8 cellular contexts compared by ENCODE assay signal in genomic region chr17:39450847-39451581, GRCh38. TPM values are rescaled to one million over a fixed set of nuclear protein-coding genes. Genes with fewer than 3 reads are reported as not detected.
DNase-seq lines count a peak whose midpoint lies in the region; ATAC-seq, FAIRE-seq and TF ChIP-seq lines count a peak whose summit lies in the region.

A gene with protein sequence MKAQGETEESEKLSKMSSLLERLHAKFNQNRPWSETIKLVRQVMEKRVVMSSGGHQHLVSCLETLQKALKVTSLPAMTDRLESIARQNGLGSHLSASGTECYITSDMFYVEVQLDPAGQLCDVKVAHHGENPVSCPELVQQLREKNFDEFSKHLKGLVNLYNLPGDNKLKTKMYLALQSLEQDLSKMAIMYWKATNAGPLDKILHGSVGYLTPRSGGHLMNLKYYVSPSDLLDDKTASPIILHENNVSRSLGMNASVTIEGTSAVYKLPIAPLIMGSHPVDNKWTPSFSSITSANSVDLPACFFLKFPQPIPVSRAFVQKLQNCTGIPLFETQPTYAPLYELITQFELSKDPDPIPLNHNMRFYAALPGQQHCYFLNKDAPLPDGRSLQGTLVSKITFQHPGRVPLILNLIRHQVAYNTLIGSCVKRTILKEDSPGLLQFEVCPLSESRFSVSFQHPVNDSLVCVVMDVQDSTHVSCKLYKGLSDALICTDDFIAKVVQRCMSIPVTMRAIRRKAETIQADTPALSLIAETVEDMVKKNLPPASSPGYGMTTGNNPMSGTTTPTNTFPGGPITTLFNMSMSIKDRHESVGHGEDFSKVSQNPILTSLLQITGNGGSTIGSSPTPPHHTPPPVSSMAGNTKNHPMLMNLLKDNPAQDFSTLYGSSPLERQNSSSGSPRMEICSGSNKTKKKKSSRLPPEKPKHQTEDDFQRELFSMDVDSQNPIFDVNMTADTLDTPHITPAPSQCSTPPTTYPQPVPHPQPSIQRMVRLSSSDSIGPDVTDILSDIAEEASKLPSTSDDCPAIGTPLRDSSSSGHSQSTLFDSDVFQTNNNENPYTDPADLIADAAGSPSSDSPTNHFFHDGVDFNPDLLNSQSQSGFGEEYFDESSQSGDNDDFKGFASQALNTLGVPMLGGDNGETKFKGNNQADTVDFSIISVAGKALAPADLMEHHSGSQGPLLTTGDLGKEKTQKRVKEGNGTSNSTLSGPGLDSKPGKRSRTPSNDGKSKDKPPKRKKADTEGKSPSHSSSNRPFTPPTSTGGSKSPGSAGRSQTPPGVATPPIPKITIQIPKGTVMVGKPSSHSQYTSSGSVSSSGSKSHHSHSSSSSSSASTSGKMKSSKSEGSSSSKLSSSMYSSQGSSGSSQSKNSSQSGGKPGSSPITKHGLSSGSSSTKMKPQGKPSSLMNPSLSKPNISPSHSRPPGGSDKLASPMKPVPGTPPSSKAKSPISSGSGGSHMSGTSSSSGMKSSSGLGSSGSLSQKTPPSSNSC (N-terminal part only) (minus strand): TSS chr17:39451263. CDS start chr17:39451062, 201 bp downstream.

- WGBS in heart right ventricle, 2 donors: 0% methylated on average over 37 of the region's 37 CpGs

- H3K9me3 ChIP-seq in heart right ventricle: no peaks in the 10 kb centered on the region
- H3K9me3 ChIP-seq in upper lobe of right lung: no peaks in the 10 kb centered on the region

- peak; percentile 92 for TF ChIP-seq POLR2A in GM12892 (IDR thresholded peaks at IDR 0.05; ENCODE audit: low read depth, low read length)

- ATAC-seq in HG02870 (IDR thresholded peaks at IDR 0.05; ENCODE audit: unreplicated experiment) (peak; percentile 88), heart right ventricle (peak; percentile 98 to 99 (median 99)), upper lobe of right lung (peak; percentile 97)

- TF ChIP-seq CTCF in heart right ventricle (IDR thresholded peaks at IDR 0.05) (no peak), upper lobe of right lung (IDR thresholded peaks at IDR 0.05) (no peak)

- H3K4me1 ChIP-seq in heart right ventricle (peaks cover 0 to 24% (median 16%) of the 10 kb centered on the region in 9 donors), upper lobe of right lung (peaks cover 7% of the 10 kb centered on the region)

- no peaks in the 10 kb centered on the region for H3K27me3 ChIP-seq in heart right ventricle
- H3K27me3 ChIP-seq in upper lobe of right lung: no peaks in the 10 kb centered on the region

- DNase-seq in GM12892 (ENCODE audit: insufficient read length) (peak; percentile 90), NCI-H146 treated with DMSO at 0.1 percent for 48 hours (lab: John Stamatoyannopoulos, UW; ENCODE audit: unreplicated experiment) (peak; percentile 97), amniotic epithelial cell (ENCODE audit: low read depth) (peak; percentile 98), heart right ventricle (peak; percentile 90 to 96), posterior vena cava (ENCODE audit: low spot score) (peak; percentile 97), upper lobe of right lung (peak; percentile 95)

- peak within 1 kb of the TSS; percentile 54 to 92 (median 70) for H3K4me3 ChIP-seq in heart right ventricle
- H3K4me3 ChIP-seq in upper lobe of right lung: peak within 1 kb of the TSS; percentile 76

- intact Hi-C loops in T-helper 1 cell treated with Interleukin-12 subunit alpha and Interleukin-12 subunit beta and Interleukin-4 antibody, amounts not matched to agents 30 ng/mL and 1 ng/mL, for 36 hours (cut with micrococcal nuclease): loop anchor here (1.0 kb wide), 3 partner anchors 10 to 836 kb away; partner anchors contain the start of genes CDC6 and CDK12
- intact Hi-C loops in heart right ventricle (cut with DNase I) (no loop called here), posterior vena cava (cut with DNase I) (no loop called here), upper lobe of right lung (cut with DNase I) (no loop called here)

- FAIRE-seq in GM12892 (lab: Jason Lieb, UNC): peak; percentile 88

- H3K27ac ChIP-seq in heart right ventricle: peak within 1 kb of the TSS; percentile 14 to 94 (median 82)
- peak within 1 kb of the TSS; percentile 85 for H3K27ac ChIP-seq in upper lobe of right lung

- H3K36me3 ChIP-seq in heart right ventricle (peaks cover 0 to 30% (median 10%) of the 10 kb centered on the region in 9 donors), upper lobe of right lung (peaks cover 20% of the 10 kb centered on the region)

RNA-seq across cellular contexts. Expression of the gene that starts here (rescaled TPM):
- 22.3 TPM for polyA plus RNA-seq in GM12892 (2012; ENCODE audit: missing spikeins)
- total RNA-seq in T-helper 1 cell treated with Interleukin-12 subunit alpha and Interleukin-12 subunit beta and Interleukin-4 antibody, amounts not matched to agents 30 ng/mL and 1 ng/mL, for 36 hours: 63.1 and 63.5 TPM in 2 replicates
- 10 to 100 TPM; 21.8 to 27.3 (median 25.8) TPM for total RNA-seq in heart right ventricle
- polyA plus RNA-seq in heart right ventricle: 1 to 10 TPM; 5.8 to 7.2 TPM
- 10 to 100 TPM; 26.4 to 27.1 TPM for total RNA-seq in posterior vena cava
- total RNA-seq in upper lobe of right lung: 37.2 TPM

Comparison
In these comparisons a context has a peak if more than half of its experiments do, and no peak if none do; other contexts are left out.
1. Peak in every context shown above with its lines: DNase-seq, ATAC-seq, H3K4me3 ChIP-seq and H3K27ac ChIP-seq.